In genomic region chr20:54658525-54658924, GRCh38 we compare ENCODE assay signal across 10 cellular contexts.
"Had no signal": no experiment of that assay in that cellular context is flagged by ENCODE, and none has a peak within 500 bp of the region (broad histone marks: within the 10 kb centered on the region; RNA-seq: fewer than 3 reads in every experiment).

No MANE protein-coding gene starts in this region.

- FAIRE-seq: H1, H54 had no signal

- DNase-seq: GM23248, GOT3, H7, H9, HCEC 1CT, HFFc6 had no signal

- H3K27ac ChIP-seq: GM23248 had no signal

- H3K36me3 ChIP-seq: HAP-1 had no signal

- H3K9me3 ChIP-seq: HAP-1 had no signal

- H3K4me3 ChIP-seq: GM23248, GM23338, HAP-1 had no signal
